ENCODE assay signal across 9 cellular contexts in genomic region chr11:102254047-102254446, GRCh38.
A peak's percentile ranks its signal among the peaks of the same experiment; 100 is the strongest.
DNase-seq lines count a peak whose midpoint lies in the region; ATAC-seq and TF ChIP-seq lines count a peak whose summit lies in the region.
"Had no signal": no experiment of that assay in that cellular context is flagged by ENCODE, and none has a peak within 500 bp of the region (broad histone marks: within the 10 kb centered on the region; RNA-seq: fewer than 3 reads in every experiment).

No MANE protein-coding gene starts in this region.

- H3K9me2 ChIP-seq in Karpas-422 (replicated peaks; ENCODE audit: insufficient read depth, low read length): no peaks in the 10 kb centered on the region

- H4K20me1 ChIP-seq in Karpas-422 (ENCODE audit: insufficient read depth, low read depth, low read length) (no peaks in the 10 kb centered on the region), neural progenitor cell (ENCODE audit: low read depth) (no peaks in the 10 kb centered on the region)

- H3K4me1 ChIP-seq in Karpas-422 (ENCODE audit: low read length) (no peaks in the 10 kb centered on the region), neural progenitor cell (no peaks in the 10 kb centered on the region)

- DNase-seq in GM10248 (ENCODE audit: extremely low spot score) (no peak), Karpas-422 (peak; percentile 67), cardiac fibroblast (ENCODE audit: low read depth in 2 of 2) (peak in 1 of 2 donors; percentile 34), neural progenitor cell (ENCODE audit: low spot score) (peak; percentile 40), GOT3 (lab: John Stamatoyannopoulos, UW) (no peak), sciatic nerve (ENCODE audit: low spot score) (no peak)
- no peak for DNase-seq in stimulated activated CD4-positive, alpha-beta T cell treated with anti-CD3 and anti-CD28 coated beads, Interleukin-4, amount 100 ng/mL, for 24 hours
- DNase-seq: activated CD4-positive, alpha-beta T cell treated with anti-CD3 and anti-CD28 coated beads for 4 hours; activated naive CD8-positive, alpha-beta T cell treated with anti-CD3 and anti-CD28 coated beads, Interleukin-2, amount 10 ng/mL, durations not matched to agents 7 days and 5 days had no signal

- H3K79me2 ChIP-seq in Karpas-422 (ENCODE audit: low read length) (no peaks in the 10 kb centered on the region), neural progenitor cell (ENCODE audit: low read depth) (no peaks in the 10 kb centered on the region)

- CTCF ChIA-PET in GM10248 (lab: Yijun Ruan, JAX): interaction anchor here (1.2 to 3.4 kb wide), 3 partner anchors 15 to 412 kb away, joined by 3 to 17 read pairs (median 5); no protein-coding TSS in a partner anchor

- H2AFZ ChIP-seq in Karpas-422 (ENCODE audit: low read length): no peak overlapping the region
- no peak overlapping the region for H2AFZ ChIP-seq in neural progenitor cell (replicated peaks)

- H3K4me3 Mint-ChIP-seq in neural progenitor cell: no peak overlapping the region
- H3K4me3 Mint-ChIP-seq: activated naive CD8-positive, alpha-beta T cell treated with anti-CD3 and anti-CD28 coated beads, Interleukin-2, amount 10 ng/mL, durations not matched to agents 7 days and 5 days had no signal

- H3K27me3 Mint-ChIP-seq in neural progenitor cell (ENCODE audit: insufficient read depth, low read depth): peaks cover 3% of the 10 kb centered on the region
- H3K27me3 Mint-ChIP-seq: activated naive CD8-positive, alpha-beta T cell treated with anti-CD3 and anti-CD28 coated beads, Interleukin-2, amount 10 ng/mL, durations not matched to agents 7 days and 5 days had no signal

- ATAC-seq in sciatic nerve: no peak

- no peak overlapping the region for H3K27ac Mint-ChIP-seq in neural progenitor cell
- H3K27ac Mint-ChIP-seq: activated naive CD8-positive, alpha-beta T cell treated with anti-CD3 and anti-CD28 coated beads, Interleukin-2, amount 10 ng/mL, durations not matched to agents 7 days and 5 days had no signal

- no peaks in the 10 kb centered on the region for H3K4me1 Mint-ChIP-seq in neural progenitor cell
- H3K4me1 Mint-ChIP-seq: activated naive CD8-positive, alpha-beta T cell treated with anti-CD3 and anti-CD28 coated beads, Interleukin-2, amount 10 ng/mL, durations not matched to agents 7 days and 5 days had no signal

- no peaks in the 10 kb centered on the region for H3K9me3 Mint-ChIP-seq in neural progenitor cell
- H3K9me3 Mint-ChIP-seq: activated naive CD8-positive, alpha-beta T cell treated with anti-CD3 and anti-CD28 coated beads, Interleukin-2, amount 10 ng/mL, durations not matched to agents 7 days and 5 days had no signal

- no peaks in the 10 kb centered on the region for H3F3A ChIP-seq in neural progenitor cell (ENCODE audit: low read depth)

- H3K9me3 ChIP-seq in Karpas-422 (ENCODE audit: low read length) (no peaks in the 10 kb centered on the region), neural progenitor cell (ENCODE audit: low read depth) (no peaks in the 10 kb centered on the region)

- no peak overlapping the region for H3K9ac ChIP-seq in Karpas-422 (ENCODE audit: low read length)
- no peak overlapping the region for H3K9ac ChIP-seq in neural progenitor cell

- H3K4me3 ChIP-seq in Karpas-422 (ENCODE audit: low read length) (no peak overlapping the region), cardiac fibroblast (replicated peaks in 1 of 2; ENCODE audit: low read depth in 2 of 2, low read length in 2 of 2) (no peak overlapping the region), neural progenitor cell (no peak overlapping the region)

- H3K27me3 ChIP-seq in Karpas-422 (ENCODE audit: low read length) (0 out of 2 replicates have a peak, but pooled peaks cover 2% of the 10 kb centered on the region), neural progenitor cell (no peaks in the 10 kb centered on the region)

- POLR2A ChIA-PET in GM10248 (lab: Yijun Ruan, JAX): no interaction called here

- no peaks in the 10 kb centered on the region for H3K36me3 ChIP-seq in Karpas-422 (ENCODE audit: insufficient read depth, low read length)
- no peaks in the 10 kb centered on the region for H3K36me3 ChIP-seq in neural progenitor cell

- H3K27ac ChIP-seq in Karpas-422 (ENCODE audit: low read length) (no peak overlapping the region), neural progenitor cell (no peak overlapping the region)

- H3K4me2 ChIP-seq in Karpas-422 (ENCODE audit: low read depth, low read length, poor library complexity, severe bottlenecking) (no peak overlapping the region), neural progenitor cell (no peak overlapping the region)

- no peaks in the 10 kb centered on the region for H3K36me3 Mint-ChIP-seq in neural progenitor cell
- H3K36me3 Mint-ChIP-seq: activated naive CD8-positive, alpha-beta T cell treated with anti-CD3 and anti-CD28 coated beads, Interleukin-2, amount 10 ng/mL, durations not matched to agents 7 days and 5 days had no signal

- intact Hi-C loops in sciatic nerve (cut with DNase I): no loop called here

- peak; percentile 27 for TF ChIP-seq CTCF in GM10248 (IDR thresholded peaks at IDR 0.05; ENCODE audit: control extremely low read depth, extremely low read depth, low read depth, missing control alignments)
- peak; percentile 25 for TF ChIP-seq CTCF in cardiac fibroblast (IDR thresholded peaks at IDR 0.05; ENCODE audit: low read depth, low read length)
- peak; percentile 59 for TF ChIP-seq CTCF in neural progenitor cell (IDR thresholded peaks at IDR 0.05)

Comparison
In these comparisons a context has a peak if more than half of its experiments do, and no peak if none do; other contexts are left out.
1. DNase-seq: peak in Karpas-422 (single experiment) and neural progenitor cell (single experiment); none in GM10248 (single experiment), GOT3 (single experiment), sciatic nerve (single experiment) and stimulated activated CD4-positive, alpha-beta T cell treated with anti-CD3 and anti-CD28 coated beads, Interleukin-4, amount 100 ng/mL, for 24 hours (single experiment).
2. Peak in every context shown above with its lines, with median percentiles within 50 percentile points of each other: CTCF ChIP-seq.